In genomic region chr19:50311723-50312635, GRCh38 we compare ENCODE assay signal across 10 cellular contexts. TPM values are rescaled to one million over a fixed set of nuclear protein-coding genes. Genes with fewer than 3 reads are reported as not detected.
DNase-seq lines count a peak whose midpoint lies in the region; ATAC-seq, FAIRE-seq and TF ChIP-seq lines count a peak whose summit lies in the region.
"Had no signal": no experiment of that assay in that cellular context is flagged by ENCODE, and none has a peak within 500 bp of the region (broad histone marks: within the 10 kb centered on the region; RNA-seq: fewer than 3 reads in every experiment).

No MANE protein-coding gene starts in this region.

- no peaks in the 10 kb centered on the region for H3K36me3 ChIP-seq in cardiac muscle cell
- H3K36me3 ChIP-seq in hepatocyte (replicated peaks; ENCODE audit: insufficient read depth, low read depth), result no peaks in the 10 kb centered on the region

- DNase-seq in cardiac muscle cell (ENCODE audit: low read depth in 1 of 2, low spot score in 1 of 2) (peak; percentile 38 to 84), Right ventricle myocardium inferior (ENCODE audit: missing footprints) (no peak), NCI-H774 (lab: John Stamatoyannopoulos, UW) (peak; percentile 67), hepatocyte (ENCODE audit: low spot score) (peak; percentile 62), urothelium cell line (ENCODE audit: low spot score) (peak; percentile 95), HCEC 1CT (no peak)
- DNase-seq: CD8-positive, alpha-beta memory T cell had no signal

- peak; percentile 77 for FAIRE-seq in urothelium cell line (lab: Jason Lieb, UNC)

- no peak overlapping the region for H2AFZ ChIP-seq in hepatocyte

- peak overlapping the region; percentile 78 for H3K4me2 ChIP-seq in hepatocyte

- intact Hi-C loops in Right ventricle myocardium inferior (cut with DNase I), result no loop called here

- WGBS in hepatocyte (ENCODE audit: low lambda C conversion rate, missing lambda C conversion rate), result 6% methylated on average over 27 of the region's 42 CpGs

- H3K4me3 ChIP-seq in cardiac muscle cell (peak overlapping the region; percentile 33), hepatocyte (no peak overlapping the region)

- H3K27ac ChIP-seq in cardiac muscle cell (no peak overlapping the region), hepatocyte (no peak overlapping the region)
- H3K27ac ChIP-seq: epithelial cell of prostate had no signal

- H3K9me2 ChIP-seq in hepatocyte (replicated peaks; ENCODE audit: insufficient read depth), result no peaks in the 10 kb centered on the region

- H3K27me3 ChIP-seq in cardiac muscle cell, result no peaks in the 10 kb centered on the region
- H3K27me3 ChIP-seq in hepatocyte, result peaks cover 44% of the 10 kb centered on the region

- H3K79me2 ChIP-seq in hepatocyte, result no peaks in the 10 kb centered on the region

- no peaks in the 10 kb centered on the region for H4K20me1 ChIP-seq in hepatocyte (ENCODE audit: insufficient read depth, poor library complexity, severe bottlenecking)

- peaks cover 11% of the 10 kb centered on the region for H3K4me1 ChIP-seq in cardiac muscle cell (ENCODE audit: low read depth)
- H3K4me1 ChIP-seq in hepatocyte (ENCODE audit: insufficient read depth), result no peaks in the 10 kb centered on the region

- ATAC-seq in Right ventricle myocardium inferior (no peak), GM21367 (IDR thresholded peaks at IDR 0.05; ENCODE audit: unreplicated experiment) (no peak), HG02798 (IDR thresholded peaks at IDR 0.05; ENCODE audit: poor library complexity, unreplicated experiment) (no peak)

- peak; percentile 3 for TF ChIP-seq CTCF in cardiac muscle cell (IDR thresholded peaks at IDR 0.05; ENCODE audit: low read depth, low read length)
- no peak for TF ChIP-seq CTCF in hepatocyte (IDR thresholded peaks at IDR 0.05; ENCODE audit: poor library complexity)

- H3K9me3 ChIP-seq in cardiac muscle cell (ENCODE audit: low read depth), result no peaks in the 10 kb centered on the region
- no peaks in the 10 kb centered on the region for H3K9me3 ChIP-seq in hepatocyte (ENCODE audit: low read depth)

RNA-seq across cellular contexts. Expression of gene KCNC3, which starts 17.2 kb away (rescaled TPM):
- 6.9 and 8.2 TPM in 2 replicates for total RNA-seq in cardiac muscle cell
- 4.3 and 6.9 TPM in 2 replicates for polyA plus RNA-seq in cardiac muscle cell
- total RNA-seq in Right ventricle myocardium inferior, result 1.7 TPM
- total RNA-seq in hepatocyte, result 0.24 and 0.40 TPM in 2 replicates
- 1.5 and 1.6 TPM in 2 replicates for polyA plus RNA-seq in hepatocyte
- polyA plus RNA-seq: CD8-positive, alpha-beta memory T cell had no signal

RNA-seq across cellular contexts. Expression of gene NAPSA, which starts 53.5 kb away (rescaled TPM):
- total RNA-seq in cardiac muscle cell, result 0.32 and 3.5 TPM in 2 replicates
- polyA plus RNA-seq in cardiac muscle cell, result 0.53 and 1.8 TPM in 2 replicates
- total RNA-seq in Right ventricle myocardium inferior, result 0.27 TPM
- 7.3 and 12.4 TPM in 2 replicates for total RNA-seq in hepatocyte
- polyA plus RNA-seq in hepatocyte, result 2.7 and 12.1 TPM in 2 replicates

Comparison
In these comparisons a context has a peak if more than half of its experiments do, and no peak if none do; other contexts are left out.
1. DNase-seq: peak in cardiac muscle cell (2 of 2), NCI-H774 (single experiment), hepatocyte (single experiment) and urothelium cell line (single experiment); none in Right ventricle myocardium inferior (single experiment) and HCEC 1CT (single experiment).